In genomic region chr17:38896373-38896954, GRCh38 we compare ENCODE assay signal across 3 cellular contexts.
TF ChIP-seq lines count a peak whose summit lies in the region.

No MANE protein-coding gene starts in this region.

TF ChIP-seq in HepG2, 621 proteins besides CTCF, POLR2A, EP300 and RAD21 (continues in another document):
- no peak for TF ChIP-seq FOXJ3 (CRISPR knock-in tag; IDR thresholded peaks at IDR 0.05; ENCODE audit: borderline replicate concordance)
- no peak for TF ChIP-seq ZFAT (CRISPR knock-in tag; conservative IDR thresholded peaks at IDR 0.05)
- TF ChIP-seq ARID4A (CRISPR knock-in tag; IDR thresholded peaks at IDR 0.05; ENCODE audit: borderline replicate concordance): 0 out of 2 replicates have a peak, but pooled peaks have one; percentile 16
- TF ChIP-seq ZSCAN25 (CRISPR knock-in tag; IDR thresholded peaks at IDR 0.05): 0 out of 2 replicates have a peak, but pooled peaks have one; percentile 2
- TF ChIP-seq ZNF414 (CRISPR knock-in tag; IDR thresholded peaks at IDR 0.05): no peak
- no peak for TF ChIP-seq ZNF232 (CRISPR knock-in tag; IDR thresholded peaks at IDR 0.05; ENCODE audit: borderline replicate concordance)
- 0 out of 2 replicates have a peak, but pooled peaks have one; percentile 10 for TF ChIP-seq AKAP8 (CRISPR knock-in tag; IDR thresholded peaks at IDR 0.05)
- TF ChIP-seq RBM22 (optimal IDR thresholded peaks at IDR 0.05; ENCODE audit: low read length): peak; percentile 65

TF ChIP-seq in GM12891, 5 proteins besides CTCF, POLR2A, EP300 and RAD21:
- TF ChIP-seq POU2F2 (IDR thresholded peaks at IDR 0.05; ENCODE audit: low read depth, low read length) (no peak), POLR2AphosphoS5 (IDR thresholded peaks at IDR 0.05; ENCODE audit: low read depth, low read length) (no peak), PAX5 (IDR thresholded peaks at IDR 0.05; ENCODE audit: insufficient read depth, low read length, severe bottlenecking) (no peak), SPI1 (IDR thresholded peaks at IDR 0.05; ENCODE audit: low read depth, low read length) (no peak), TAF1 (IDR thresholded peaks at IDR 0.05; ENCODE audit: low read depth, low read length) (no peak)

TF ChIP-seq in SK-N-SH, 30 proteins besides CTCF, POLR2A, EP300 and RAD21:
- TF ChIP-seq RXRA (IDR thresholded peaks at IDR 0.05; ENCODE audit: borderline replicate concordance, low read depth): no peak
- no peak for TF ChIP-seq ELF1 (IDR thresholded peaks at IDR 0.05)
- no peak for TF ChIP-seq NFIC (IDR thresholded peaks at IDR 0.05; ENCODE audit: borderline replicate concordance)
- no peak for TF ChIP-seq FOXM1 (IDR thresholded peaks at IDR 0.05; ENCODE audit: low read depth)
- no peak for TF ChIP-seq CHD2 (IDR thresholded peaks at IDR 0.05; ENCODE audit: low read length, partially characterized antibody)
- TF ChIP-seq NRF1 (IDR thresholded peaks at IDR 0.05; ENCODE audit: low read depth, low read length): no peak
- TF ChIP-seq YY1 (IDR thresholded peaks at IDR 0.05; ENCODE audit: low read depth): no peak
- TF ChIP-seq SMC3 (IDR thresholded peaks at IDR 0.05; ENCODE audit: low read depth, low read length): no peak
- no peak for TF ChIP-seq ZBTB33 (IDR thresholded peaks at IDR 0.05; ENCODE audit: borderline replicate concordance, low read depth)
- TF ChIP-seq FOSL2 (IDR thresholded peaks at IDR 0.05; ENCODE audit: borderline replicate concordance, low read depth): no peak
- no peak for TF ChIP-seq USF1 (IDR thresholded peaks at IDR 0.05; ENCODE audit: borderline replicate concordance, low read depth)
- TF ChIP-seq FOXJ3 (CRISPR knock-in tag; IDR thresholded peaks at IDR 0.05): no peak
- TF ChIP-seq REST (IDR thresholded peaks at IDR 0.05; ENCODE audit: low read depth, low read length): no peak
- TF ChIP-seq RFX5 (IDR thresholded peaks at IDR 0.05; ENCODE audit: low read length): no peak
- no peak for TF ChIP-seq RCOR1 (IDR thresholded peaks at IDR 0.05; ENCODE audit: low read length)
- no peak for TF ChIP-seq GABPA (IDR thresholded peaks at IDR 0.05; ENCODE audit: low read depth)
